Comparison of ENCODE assay signal across 21 cellular contexts in the genomic region with DNA sequence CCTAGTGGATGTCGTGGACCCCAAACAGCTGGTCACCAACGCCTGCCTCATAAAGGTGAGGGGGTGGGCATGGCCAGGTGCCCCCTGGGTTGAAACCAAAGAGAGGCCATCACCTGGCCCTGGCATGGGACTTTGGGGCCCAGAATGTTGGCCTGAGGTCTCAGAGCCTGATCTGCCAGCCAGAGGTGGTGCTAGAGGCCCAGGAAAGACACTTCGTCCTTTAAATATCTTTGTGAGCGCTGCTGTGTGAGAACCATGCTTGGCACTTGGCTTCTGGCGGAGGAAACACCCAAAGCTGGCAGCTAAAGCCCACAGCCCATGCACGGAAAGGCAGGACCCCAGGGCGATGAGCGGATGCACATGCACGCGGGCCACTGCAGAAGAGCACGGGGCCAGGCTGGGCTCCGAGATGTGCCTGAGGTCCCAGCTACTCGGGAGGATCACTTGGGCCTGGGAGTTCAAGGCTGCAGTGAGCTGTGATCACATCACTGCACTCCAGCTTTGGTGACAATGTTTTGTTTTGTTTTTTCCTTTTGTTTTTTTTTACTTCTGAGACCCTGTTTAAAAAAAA. TPM values are rescaled to one million over a fixed set of nuclear protein-coding genes. Genes with fewer than 3 reads are reported as not detected.
DNase-seq lines count a peak whose midpoint lies in the region; ATAC-seq, FAIRE-seq and TF ChIP-seq lines count a peak whose summit lies in the region.
"Had no signal": no experiment of that assay in that cellular context is flagged by ENCODE, and none has a peak within 500 bp of the region (broad histone marks: within the 10 kb centered on the region; RNA-seq: fewer than 3 reads in every experiment).

No MANE protein-coding gene starts in this region.

- H3K4me3 ChIP-seq in HepG2 (replicated peaks in 1 of 3; ENCODE audit: insufficient read depth in 1 of 3, low read depth in 2 of 3, low read length in 3 of 3) (no peak overlapping the region), right lobe of liver (no peak overlapping the region), RWPE2 (ENCODE audit: severe bottlenecking) (no peak overlapping the region), testis (no peak overlapping the region), Karpas-422 (ENCODE audit: low read length) (no peak overlapping the region)
- H3K4me3 ChIP-seq: coronary artery, SJCRH30, skin epidermis had no signal

- H3K9me2 ChIP-seq in Karpas-422 (replicated peaks; ENCODE audit: insufficient read depth, low read length) = no peaks in the 10 kb centered on the region

- FAIRE-seq in HepG2 (lab: Jason Lieb, UNC) (no peak), frontal cortex (lab: Jason Lieb, UNC) (no peak)
- FAIRE-seq: GM18507 had no signal

- TF ChIP-seq EP300 in HepG2 (IDR thresholded peaks at IDR 0.05; ENCODE audit: low read depth in 2 of 2, low read length in 2 of 2) (no peak), HepG2 (CRISPR knock-in tag; IDR thresholded peaks at IDR 0.05; ENCODE audit: borderline replicate concordance) (no peak)

- no peak for DNase-seq in HepG2 (ENCODE audit: low spot score)
- no peak for DNase-seq in right lobe of liver
- peak; percentile 49 for DNase-seq in RWPE2 (ENCODE audit: low spot score)
- DNase-seq in foreskin keratinocyte = no peak
- no peak for DNase-seq in testis
- DNase-seq in frontal cortex (ENCODE audit: low spot score in 2 of 2) = no peak
- DNase-seq in Karpas-422 = no peak
- DNase-seq in NCI-H524 treated with DMSO at 0.1 percent for 48 hours (lab: John Stamatoyannopoulos, UW) = no peak
- DNase-seq: CD8-positive, alpha-beta memory T cell; effector memory CD4-positive, alpha-beta T cell; foreskin melanocyte; GDM1; IMR-90; NCI-H1105; NCI-H187 treated with DMSO at 0.1 percent for 48 hours; nucleus accumbens; SJCRH30 had no signal

- peaks cover 13% of the 10 kb centered on the region for H3K4me1 ChIP-seq in HepG2 (ENCODE audit: insufficient read depth, low read length)
- peaks cover 0 to 16% (median under 1%) of the 10 kb centered on the region in 4 donors for H3K4me1 ChIP-seq in right lobe of liver
- H3K4me1 ChIP-seq in RWPE2 (ENCODE audit: insufficient read depth, poor library complexity, severe bottlenecking) = no peaks in the 10 kb centered on the region
- no peaks in the 10 kb centered on the region for H3K4me1 ChIP-seq in foreskin keratinocyte
- H3K4me1 ChIP-seq in testis = peaks cover 32% of the 10 kb centered on the region
- peaks cover 11% of the 10 kb centered on the region for H3K4me1 ChIP-seq in Karpas-422 (ENCODE audit: low read length)

- H2AFZ ChIP-seq in HepG2 (ENCODE audit: low read length) (no peak overlapping the region), Karpas-422 (ENCODE audit: low read length) (no peak overlapping the region)

- in situ Hi-C loops in HepG2 (cut with HindIII; ENCODE audit: extremely low pct_ligation_motif_present, low pct_unique_long_range_greater_than_20kb) = no loop called here

- ATAC-seq in HepG2 (no peak), right lobe of liver (no peak), RWPE2 (ENCODE audit: low read depth) (no peak), foreskin keratinocyte (no peak)
- ATAC-seq: left lobe of liver had no signal

- H4K20me1 ChIP-seq in HepG2 (ENCODE audit: insufficient read depth, low read length) (peaks cover 22% of the 10 kb centered on the region), Karpas-422 (ENCODE audit: insufficient read depth, low read depth, low read length) (peaks cover 45% of the 10 kb centered on the region)

- H3K36me3 ChIP-seq in HepG2 (replicated peaks in 1 of 2; ENCODE audit: control insufficient read depth in 1 of 2, insufficient read depth in 2 of 2, low read length in 2 of 2) (peaks cover 22 to 66% of the 10 kb centered on the region in 2 experiments), right lobe of liver (peaks cover 0 to 42% (median 9%) of the 10 kb centered on the region in 4 donors), RWPE2 (ENCODE audit: low read depth) (peaks cover 60% of the 10 kb centered on the region), testis (ENCODE audit: low read depth, missing control alignments) (no peaks in the 10 kb centered on the region), Karpas-422 (ENCODE audit: insufficient read depth, low read length) (peaks cover 46% of the 10 kb centered on the region)

- no peak overlapping the region for H3K4me2 ChIP-seq in HepG2 (ENCODE audit: low read depth, low read length)
- H3K4me2 ChIP-seq in Karpas-422 (ENCODE audit: low read depth, low read length, poor library complexity, severe bottlenecking) = no peak overlapping the region

- intact Hi-C loops in HepG2 (cut with micrococcal nuclease; ENCODE audit: unreplicated experiment) (no loop called here), right lobe of liver (cut with DNase I) (loop anchor here in 1 of 2 donors (10.0 kb wide), 1 partner anchor 110 kb away; no protein-coding TSS in a partner anchor), testis (cut with DNase I; ENCODE audit: low total_unique reads) (no loop called here)

- H3K9ac ChIP-seq in HepG2 (ENCODE audit: insufficient read depth, low read depth, low read length) = no peak overlapping the region
- H3K9ac ChIP-seq in Karpas-422 (ENCODE audit: low read length) = no peak overlapping the region

- CTCF ChIA-PET in HepG2 (lab: Yijun Ruan, JAX; ENCODE audit: low intra/inter-chr PET ratio, low total read pairs) = no interaction called here

- WGBS in HepG2 (ENCODE audit: low lambda C conversion rate) = 98% methylated on average over 10 of the region's 13 CpGs
- WGBS in right lobe of liver (ENCODE audit: insufficient coverage, low coverage, low lambda C conversion rate, missing lambda C conversion rate) = 84% methylated on average over 7 of the region's 13 CpGs
- 64 to 91% methylated on average over 8 to 13 of the region's 13 CpGs for WGBS in testis, 2 donors

- TF ChIP-seq POLR2A in HepG2 (IDR thresholded peaks at IDR 0.05; ENCODE audit: insufficient read depth in 1 of 2, low read depth in 2 of 2, low read length in 2 of 2) (no peak), right lobe of liver (IDR thresholded peaks at IDR 0.05) (no peak), testis (IDR thresholded peaks at IDR 0.05) (no peak)

- no peak for TF ChIP-seq CTCF in HepG2 (CRISPR knock-in tag; IDR thresholded peaks at IDR 0.05)
- TF ChIP-seq CTCF in right lobe of liver (IDR thresholded peaks at IDR 0.05) = no peak
- TF ChIP-seq CTCF in RWPE2 (IDR thresholded peaks at IDR 0.05; ENCODE audit: poor library complexity, severe bottlenecking) = peak; percentile 1
- peak; percentile 8 for TF ChIP-seq CTCF in foreskin keratinocyte (conservative IDR thresholded peaks at IDR 0.05)
- TF ChIP-seq CTCF in testis (IDR thresholded peaks at IDR 0.05) = peak in 1 of 3 experiments; percentile 8

- BruUV-seq in HepG2 (replicated peaks; lab: Mats Ljungman, UMichigan) = no TSS peak

- no peak for TF ChIP-seq RAD21 in HepG2 (CRISPR knock-in tag; IDR thresholded peaks at IDR 0.05)

- POLR2A ChIA-PET in HepG2 (lab: Yijun Ruan, JAX) = interaction anchor here (1.2 to 1.5 kb wide), 2 partner anchors 9 to 166 kb away, joined by 3 to 5 read pairs; a partner anchor contains a TSS

- H3K27ac ChIP-seq in HepG2 (ENCODE audit: extremely low read length, insufficient read depth, low read length) (no peak overlapping the region), right lobe of liver (no peak overlapping the region), RWPE2 (ENCODE audit: poor library complexity, severe bottlenecking) (no peak overlapping the region), foreskin keratinocyte (no peak overlapping the region), testis (peak overlapping the region; percentile 50), Karpas-422 (ENCODE audit: low read length) (no peak overlapping the region)
- H3K27ac ChIP-seq: coronary artery, SJCRH30 had no signal

- peaks cover 16% of the 10 kb centered on the region for H3K79me2 ChIP-seq in HepG2 (ENCODE audit: insufficient read depth, low read length)
- H3K79me2 ChIP-seq in Karpas-422 (ENCODE audit: low read length) = peaks cover 22% of the 10 kb centered on the region

- H3K9me3 ChIP-seq in HepG2 (ENCODE audit: low read length) (no peaks in the 10 kb centered on the region), right lobe of liver (no peaks in the 10 kb centered on the region), RWPE2 (ENCODE audit: severe bottlenecking) (no peaks in the 10 kb centered on the region), testis (no peaks in the 10 kb centered on the region), Karpas-422 (ENCODE audit: low read length) (no peaks in the 10 kb centered on the region)
- H3K9me3 ChIP-seq: SJCRH30 had no signal

- H3K27me3 ChIP-seq in HepG2 (ENCODE audit: control insufficient read depth in 1 of 2, insufficient read depth in 2 of 2, low read length in 2 of 2) = no peaks in the 10 kb centered on the region
- H3K27me3 ChIP-seq in right lobe of liver = no peaks in the 10 kb centered on the region
- no peaks in the 10 kb centered on the region for H3K27me3 ChIP-seq in RWPE2 (ENCODE audit: insufficient read depth, poor library complexity, severe bottlenecking)
- no peaks in the 10 kb centered on the region for H3K27me3 ChIP-seq in foreskin keratinocyte
- no peaks in the 10 kb centered on the region for H3K27me3 ChIP-seq in testis
- H3K27me3 ChIP-seq in Karpas-422 (ENCODE audit: low read length) = no peaks in the 10 kb centered on the region
- H3K27me3 ChIP-seq: SJCRH30 had no signal

RNA-seq across cellular contexts. Expression of a gene that starts 4.3 kb away (rescaled TPM):
- total RNA-seq in HepG2 (2016; rRNA removed; fragmentation: Illumina TruSeq; extraction: Trizol) (1.1 and 2.7 TPM in 2 replicates), right lobe of liver (under 1 TPM; 0.19 to 0.70 (median 0.51) TPM), foreskin keratinocyte (1.2 and 1.6 TPM in 2 replicates), testis (1 to 10 TPM; 2.9 to 5.0 TPM), frontal cortex (0.82 TPM)
- total RNA-seq in HepG2 (2016; cell fraction: cytosol; rRNA removed; fragmentation: Illumina TruSeq; extraction: Trizol; ENCODE audit: low read depth) = 0.40 and 0.71 TPM in 2 replicates
- total RNA-seq in HepG2 (2016; cell fraction: insoluble cytoplasmic fraction; rRNA removed; fragmentation: Illumina TruSeq; extraction: Trizol) = 0.88 and 3.2 TPM in 2 replicates
- total RNA-seq in HepG2 (2016; cell fraction: membrane; rRNA removed; fragmentation: Illumina TruSeq; extraction: Trizol) = 0.40 and 0.41 TPM in 2 replicates
- 2.7 and 4.3 TPM in 2 replicates for total RNA-seq in HepG2 (2016; cell fraction: nucleus; rRNA removed; fragmentation: Illumina TruSeq; extraction: Trizol)
- polyA plus RNA-seq in HepG2 (2011; rRNA removed) (4.1 and 4.7 TPM in 2 replicates), foreskin keratinocyte (1.7 and 1.8 TPM in 2 replicates), testis (ENCODE audit: insufficient read depth, low read depth, low replicate concordance) (2.2 TPM)
- 0.71 and 1.3 TPM in 2 replicates for polyA plus RNA-seq in HepG2 (2011; cell fraction: cytosol; rRNA removed)
- polyA plus RNA-seq in HepG2 (2011; cell fraction: nucleus; rRNA removed) = 60.3 and 95.3 TPM in 2 replicates
- polyA plus RNA-seq in HepG2 (2012) = 1.6 and 2.8 TPM in 2 replicates
- 0.72 and 0.75 TPM in 2 replicates for polyA plus RNA-seq in HepG2 (2016; cell fraction: cytosol; fragmentation: Illumina TruSeq; extraction: Trizol; ENCODE audit: low read depth)
- polyA plus RNA-seq in HepG2 (2016; cell fraction: insoluble cytoplasmic fraction; fragmentation: Illumina TruSeq; extraction: Trizol; ENCODE audit: low read depth) = 0.62 and 0.95 TPM in 2 replicates
- 0.78 and 1.1 TPM in 2 replicates for polyA plus RNA-seq in HepG2 (2016; cell fraction: membrane; fragmentation: Illumina TruSeq; extraction: Trizol; ENCODE audit: low read depth)
- polyA plus RNA-seq in HepG2 (2016; cell fraction: nucleus; fragmentation: Illumina TruSeq; extraction: Trizol; ENCODE audit: insufficient read depth, low read depth) = 13.9 and 14.8 TPM in 2 replicates
- polyA minus RNA-seq in HepG2 (2011; rRNA and poly(A)+ RNA removed; ENCODE audit: low replicate concordance) = 3.2 and 4.3 TPM in 2 replicates
- polyA minus RNA-seq in HepG2 (2011; cell fraction: cytosol; rRNA and poly(A)+ RNA removed) = not detected in 2 replicates
- 6.6 and 10.9 TPM in 2 replicates for polyA minus RNA-seq in HepG2 (2011; cell fraction: nucleus; rRNA and poly(A)+ RNA removed)
- 4.0 and 12.0 TPM in 2 replicates for total RNA-seq in Karpas-422 (2014; rRNA removed; shearing (Covaris generic); ENCODE audit: low replicate concordance)

RNA-seq across cellular contexts. Expression of a gene that starts 5.8 kb away (rescaled TPM):
- not detected in 2 replicates for total RNA-seq in HepG2 (2016; rRNA removed; fragmentation: Illumina TruSeq; extraction: Trizol)
- not detected in 2 replicates for total RNA-seq in HepG2 (2016; cell fraction: cytosol; rRNA removed; fragmentation: Illumina TruSeq; extraction: Trizol; ENCODE audit: low read depth)
- total RNA-seq in HepG2 (2016; cell fraction: insoluble cytoplasmic fraction; rRNA removed; fragmentation: Illumina TruSeq; extraction: Trizol) = not detected in 2 replicates
- not detected in 2 replicates for total RNA-seq in HepG2 (2016; cell fraction: membrane; rRNA removed; fragmentation: Illumina TruSeq; extraction: Trizol)
- total RNA-seq in HepG2 (2016; cell fraction: nucleus; rRNA removed; fragmentation: Illumina TruSeq; extraction: Trizol) = not detected in 2 replicates
- 0.07 and 0.18 TPM in 2 replicates for polyA plus RNA-seq in HepG2 (2011; rRNA removed)
- 0.23 and 0.29 TPM in 2 replicates for polyA plus RNA-seq in HepG2 (2011; cell fraction: cytosol; rRNA removed)
- polyA plus RNA-seq in HepG2 (2011; cell fraction: nucleus; rRNA removed) = 0.37 and 0.47 TPM in 2 replicates
- 0.15 and 0.39 TPM in 2 replicates for polyA plus RNA-seq in HepG2 (2012)
- polyA plus RNA-seq in HepG2 (2016; cell fraction: cytosol; fragmentation: Illumina TruSeq; extraction: Trizol; ENCODE audit: low read depth) = 0.17 TPM in 1 of 2 replicates, not detected in the other
- polyA plus RNA-seq in HepG2 (2016; cell fraction: insoluble cytoplasmic fraction; fragmentation: Illumina TruSeq; extraction: Trizol; ENCODE audit: low read depth) = not detected in 2 replicates
- not detected in 2 replicates for polyA plus RNA-seq in HepG2 (2016; cell fraction: membrane; fragmentation: Illumina TruSeq; extraction: Trizol; ENCODE audit: low read depth)
- polyA plus RNA-seq in HepG2 (2016; cell fraction: nucleus; fragmentation: Illumina TruSeq; extraction: Trizol; ENCODE audit: insufficient read depth, low read depth) = not detected in 2 replicates
- 2.0 TPM in 1 of 2 replicates, not detected in the other for polyA minus RNA-seq in HepG2 (2011; rRNA and poly(A)+ RNA removed; ENCODE audit: low replicate concordance)
- polyA minus RNA-seq in HepG2 (2011; cell fraction: cytosol; rRNA and poly(A)+ RNA removed) = not detected in 2 replicates
- not detected in 2 replicates for polyA minus RNA-seq in HepG2 (2011; cell fraction: nucleus; rRNA and poly(A)+ RNA removed)
- 1 to 10 TPM in 3 of 6 experiments, under 1 TPM in 3; 0.43 to 6.7 (median 0.97) TPM for total RNA-seq in right lobe of liver
- total RNA-seq in foreskin keratinocyte = 3.6 and 5.2 TPM in 2 replicates
- polyA plus RNA-seq in foreskin keratinocyte = 2.7 and 5.9 TPM in 2 replicates
- total RNA-seq in testis = 1 to 10 TPM; 8.8 to 9.8 TPM
- polyA plus RNA-seq in testis (ENCODE audit: insufficient read depth, low read depth, low replicate concordance) = 17.1 TPM
- 39.9 TPM for total RNA-seq in frontal cortex
- total RNA-seq in Karpas-422 (2014; rRNA removed; shearing (Covaris generic); ENCODE audit: low replicate concordance) = 0.26 and 1.3 TPM in 2 replicates
- polyA plus RNA-seq: CD8-positive, alpha-beta memory T cell had no signal

RNA-seq across cellular contexts. Expression of a gene that starts 8.0 kb away (rescaled TPM):
- total RNA-seq in HepG2 (2016; rRNA removed; fragmentation: Illumina TruSeq; extraction: Trizol) (324 and 372 TPM in 2 replicates), right lobe of liver (10 to 100 TPM; 25.3 to 63.2 (median 39.9) TPM), foreskin keratinocyte (307 and 373 TPM in 2 replicates), testis (100 to 1,000 TPM; 192 to 272 TPM), frontal cortex (248 TPM)
- 103 and 108 TPM in 2 replicates for total RNA-seq in HepG2 (2016; cell fraction: cytosol; rRNA removed; fragmentation: Illumina TruSeq; extraction: Trizol; ENCODE audit: low read depth)
- 334 and 405 TPM in 2 replicates for total RNA-seq in HepG2 (2016; cell fraction: insoluble cytoplasmic fraction; rRNA removed; fragmentation: Illumina TruSeq; extraction: Trizol)
- 115 and 120 TPM in 2 replicates for total RNA-seq in HepG2 (2016; cell fraction: membrane; rRNA removed; fragmentation: Illumina TruSeq; extraction: Trizol)
- 123 and 139 TPM in 2 replicates for total RNA-seq in HepG2 (2016; cell fraction: nucleus; rRNA removed; fragmentation: Illumina TruSeq; extraction: Trizol)
- polyA plus RNA-seq in HepG2 (2011; rRNA removed) (374 and 400 TPM in 2 replicates), foreskin keratinocyte (402 and 466 TPM in 2 replicates), testis (ENCODE audit: insufficient read depth, low read depth, low replicate concordance) (201 TPM)
- polyA plus RNA-seq in HepG2 (2011; cell fraction: cytosol; rRNA removed) = 396 and 593 TPM in 2 replicates
- polyA plus RNA-seq in HepG2 (2011; cell fraction: nucleus; rRNA removed) = 354 and 430 TPM in 2 replicates
- 181 and 214 TPM in 2 replicates for polyA plus RNA-seq in HepG2 (2012)
- 80.1 and 82.6 TPM in 2 replicates for polyA plus RNA-seq in HepG2 (2016; cell fraction: cytosol; fragmentation: Illumina TruSeq; extraction: Trizol; ENCODE audit: low read depth)
- 379 and 381 TPM in 2 replicates for polyA plus RNA-seq in HepG2 (2016; cell fraction: insoluble cytoplasmic fraction; fragmentation: Illumina TruSeq; extraction: Trizol; ENCODE audit: low read depth)
- polyA plus RNA-seq in HepG2 (2016; cell fraction: membrane; fragmentation: Illumina TruSeq; extraction: Trizol; ENCODE audit: low read depth) = 86.8 and 91.7 TPM in 2 replicates
- 224 and 236 TPM in 2 replicates for polyA plus RNA-seq in HepG2 (2016; cell fraction: nucleus; fragmentation: Illumina TruSeq; extraction: Trizol; ENCODE audit: insufficient read depth, low read depth)
- polyA minus RNA-seq in HepG2 (2011; rRNA and poly(A)+ RNA removed; ENCODE audit: low replicate concordance) = 504 and 617 TPM in 2 replicates
- polyA minus RNA-seq in HepG2 (2011; cell fraction: cytosol; rRNA and poly(A)+ RNA removed) = 158 and 170 TPM in 2 replicates
- polyA minus RNA-seq in HepG2 (2011; cell fraction: nucleus; rRNA and poly(A)+ RNA removed) = 133 and 141 TPM in 2 replicates
- total RNA-seq in Karpas-422 (2014; rRNA removed; shearing (Covaris generic); ENCODE audit: low replicate concordance) = 293 and 522 TPM in 2 replicates

RNA-seq across cellular contexts. Expression of a gene that starts 19.3 kb away (rescaled TPM):
- total RNA-seq in HepG2 (2016; rRNA removed; fragmentation: Illumina TruSeq; extraction: Trizol) = 32.6 and 40.8 TPM in 2 replicates
- 40.5 and 48.9 TPM in 2 replicates for total RNA-seq in HepG2 (2016; cell fraction: cytosol; rRNA removed; fragmentation: Illumina TruSeq; extraction: Trizol; ENCODE audit: low read depth)
- total RNA-seq in HepG2 (2016; cell fraction: insoluble cytoplasmic fraction; rRNA removed; fragmentation: Illumina TruSeq; extraction: Trizol) = 24.9 and 37.3 TPM in 2 replicates
- 43.5 and 49.7 TPM in 2 replicates for total RNA-seq in HepG2 (2016; cell fraction: membrane; rRNA removed; fragmentation: Illumina TruSeq; extraction: Trizol)
- 21.3 and 23.0 TPM in 2 replicates for total RNA-seq in HepG2 (2016; cell fraction: nucleus; rRNA removed; fragmentation: Illumina TruSeq; extraction: Trizol)
- polyA plus RNA-seq in HepG2 (2011; rRNA removed) = 25.9 and 26.8 TPM in 2 replicates
- polyA plus RNA-seq in HepG2 (2011; cell fraction: cytosol; rRNA removed) = 15.4 and 32.6 TPM in 2 replicates
- polyA plus RNA-seq in HepG2 (2011; cell fraction: nucleus; rRNA removed) = 36.4 and 36.7 TPM in 2 replicates
- polyA plus RNA-seq in HepG2 (2012) = 18.1 and 30.0 TPM in 2 replicates
- 55.6 and 70.4 TPM in 2 replicates for polyA plus RNA-seq in HepG2 (2016; cell fraction: cytosol; fragmentation: Illumina TruSeq; extraction: Trizol; ENCODE audit: low read depth)
- polyA plus RNA-seq in HepG2 (2016; cell fraction: insoluble cytoplasmic fraction; fragmentation: Illumina TruSeq; extraction: Trizol; ENCODE audit: low read depth) = 42.1 and 43.5 TPM in 2 replicates
- polyA plus RNA-seq in HepG2 (2016; cell fraction: membrane; fragmentation: Illumina TruSeq; extraction: Trizol; ENCODE audit: low read depth) = 55.2 and 64.2 TPM in 2 replicates
- 55.4 and 61.4 TPM in 2 replicates for polyA plus RNA-seq in HepG2 (2016; cell fraction: nucleus; fragmentation: Illumina TruSeq; extraction: Trizol; ENCODE audit: insufficient read depth, low read depth)
- 13.7 and 25.5 TPM in 2 replicates for polyA minus RNA-seq in HepG2 (2011; rRNA and poly(A)+ RNA removed; ENCODE audit: low replicate concordance)
- polyA minus RNA-seq in HepG2 (2011; cell fraction: cytosol; rRNA and poly(A)+ RNA removed) = 6.4 and 11.1 TPM in 2 replicates
- 4.2 and 9.6 TPM in 2 replicates for polyA minus RNA-seq in HepG2 (2011; cell fraction: nucleus; rRNA and poly(A)+ RNA removed)
- total RNA-seq in right lobe of liver = 10 to 100 TPM in 4 of 6 experiments, 1 to 10 TPM in 2; 4.5 to 11.6 (median 10.5) TPM
- total RNA-seq in foreskin keratinocyte = 23.7 and 33.0 TPM in 2 replicates
- polyA plus RNA-seq in foreskin keratinocyte = 77.5 and 83.0 TPM in 2 replicates
- total RNA-seq in testis = 10 to 100 TPM; 11.3 to 19.3 TPM
- 17.3 TPM for polyA plus RNA-seq in testis (ENCODE audit: insufficient read depth, low read depth, low replicate concordance)
- 1.2 TPM for total RNA-seq in frontal cortex
- 25.6 and 35.4 TPM in 2 replicates for total RNA-seq in Karpas-422 (2014; rRNA removed; shearing (Covaris generic); ENCODE audit: low replicate concordance)

RNA-seq across cellular contexts. Expression of a gene that starts 19.4 kb away (rescaled TPM):
- 61.0 and 65.5 TPM in 2 replicates for total RNA-seq in HepG2 (2016; rRNA removed; fragmentation: Illumina TruSeq; extraction: Trizol)
- 23.6 and 23.7 TPM in 2 replicates for total RNA-seq in HepG2 (2016; cell fraction: cytosol; rRNA removed; fragmentation: Illumina TruSeq; extraction: Trizol; ENCODE audit: low read depth)
- total RNA-seq in HepG2 (2016; cell fraction: insoluble cytoplasmic fraction; rRNA removed; fragmentation: Illumina TruSeq; extraction: Trizol) = 50.6 and 64.5 TPM in 2 replicates
- total RNA-seq in HepG2 (2016; cell fraction: membrane; rRNA removed; fragmentation: Illumina TruSeq; extraction: Trizol) = 26.7 and 37.0 TPM in 2 replicates
- 30.2 and 40.5 TPM in 2 replicates for total RNA-seq in HepG2 (2016; cell fraction: nucleus; rRNA removed; fragmentation: Illumina TruSeq; extraction: Trizol)
- polyA plus RNA-seq in HepG2 (2011; rRNA removed) = 61.9 and 66.2 TPM in 2 replicates
- polyA plus RNA-seq in HepG2 (2011; cell fraction: cytosol; rRNA removed) = 40.1 and 60.0 TPM in 2 replicates
- polyA plus RNA-seq in HepG2 (2011; cell fraction: nucleus; rRNA removed) = 110 and 114 TPM in 2 replicates
- polyA plus RNA-seq in HepG2 (2012) = 49.4 and 77.2 TPM in 2 replicates
- polyA plus RNA-seq in HepG2 (2016; cell fraction: cytosol; fragmentation: Illumina TruSeq; extraction: Trizol; ENCODE audit: low read depth) = 17.9 and 23.0 TPM in 2 replicates
- polyA plus RNA-seq in HepG2 (2016; cell fraction: insoluble cytoplasmic fraction; fragmentation: Illumina TruSeq; extraction: Trizol; ENCODE audit: low read depth) = 44.7 and 50.0 TPM in 2 replicates
- 26.1 and 33.5 TPM in 2 replicates for polyA plus RNA-seq in HepG2 (2016; cell fraction: membrane; fragmentation: Illumina TruSeq; extraction: Trizol; ENCODE audit: low read depth)
- 89.5 and 108 TPM in 2 replicates for polyA plus RNA-seq in HepG2 (2016; cell fraction: nucleus; fragmentation: Illumina TruSeq; extraction: Trizol; ENCODE audit: insufficient read depth, low read depth)
- polyA minus RNA-seq in HepG2 (2011; rRNA and poly(A)+ RNA removed; ENCODE audit: low replicate concordance) = 34.8 and 80.6 TPM in 2 replicates
- 26.6 and 26.9 TPM in 2 replicates for polyA minus RNA-seq in HepG2 (2011; cell fraction: cytosol; rRNA and poly(A)+ RNA removed)
- 7.9 and 16.9 TPM in 2 replicates for polyA minus RNA-seq in HepG2 (2011; cell fraction: nucleus; rRNA and poly(A)+ RNA removed)
- 10 to 100 TPM; 29.6 to 41.8 (median 35.3) TPM for total RNA-seq in right lobe of liver
- 115 and 118 TPM in 2 replicates for total RNA-seq in foreskin keratinocyte
- polyA plus RNA-seq in foreskin keratinocyte = 117 and 124 TPM in 2 replicates
- 10 to 100 TPM; 50.1 to 51.6 TPM for total RNA-seq in testis
- 34.9 TPM for polyA plus RNA-seq in testis (ENCODE audit: insufficient read depth, low read depth, low replicate concordance)
- 10.2 TPM for total RNA-seq in frontal cortex
- 78.2 and 293 TPM in 2 replicates for total RNA-seq in Karpas-422 (2014; rRNA removed; shearing (Covaris generic); ENCODE audit: low replicate concordance)

Comparison
In these comparisons a context has a peak if more than half of its experiments do, and no peak if none do; other contexts are left out.
1. H3K27ac ChIP-seq: peak in testis (2 of 2); none in HepG2 (single experiment), right lobe of liver (0 of 3), RWPE2 (single experiment), foreskin keratinocyte (single experiment) and Karpas-422 (single experiment).
2. CTCF ChIP-seq: peak in RWPE2 (single experiment) and foreskin keratinocyte (single experiment); none in HepG2 (single experiment) and right lobe of liver (0 of 4).